1 cellular context compared by ENCODE assay signal in genomic region chr6:25892877-25893276, GRCh38.
TF ChIP-seq lines count a peak whose summit lies in the region.

No MANE protein-coding gene starts in this region.

TF ChIP-seq in HepG2, 621 proteins besides CTCF, POLR2A, EP300 and RAD21 (continued from another document):
- TF ChIP-seq ZNF687 (CRISPR knock-in tag; IDR thresholded peaks at IDR 0.05) = no peak
- no peak for TF ChIP-seq ZNF564 (CRISPR knock-in tag; IDR thresholded peaks at IDR 0.05)
